In genomic region chr12:52836042-52836466, GRCh38 we compare ENCODE assay signal across 10 cellular contexts. TPM values are rescaled to one million over a fixed set of nuclear protein-coding genes. Genes with fewer than 3 reads are reported as not detected.
DNase-seq lines count a peak whose midpoint lies in the region; ATAC-seq, FAIRE-seq and TF ChIP-seq lines count a peak whose summit lies in the region.
"Had no signal": no experiment of that assay in that cellular context is flagged by ENCODE, and none has a peak within 500 bp of the region (broad histone marks: within the 10 kb centered on the region; RNA-seq: fewer than 3 reads in every experiment).

No MANE protein-coding gene starts in this region.

- no peak for FAIRE-seq in GM19239 (lab: Jason Lieb, UNC)

- no peaks in the 10 kb centered on the region for H3K36me3 ChIP-seq in aorta (ENCODE audit: control insufficient read depth in 1 of 2, insufficient read depth in 2 of 2, low read length in 1 of 2)

- no peak for TF ChIP-seq CTCF in nephron progenitor cell (IDR thresholded peaks at IDR 0.05)

- 68 to 76% methylated on average over 7 of the region's 7 CpGs for WGBS in aorta, 2 donors

- H3K27ac Mint-ChIP-seq in activated naive CD4-positive, alpha-beta T cell treated with anti-CD3 and anti-CD28 coated beads for 36 hours, result no peak overlapping the region
- H3K27ac Mint-ChIP-seq in nephron progenitor cell, result peak overlapping the region; percentile 93
- no peak overlapping the region for H3K27ac Mint-ChIP-seq in stimulated activated memory B cell treated with anti-CD40 and anti-IgM and Interleukin-4, amounts not matched to agents 10 μg/mL and 1 μg/mL and 100 μg/mL, for 72 hours
- H3K27ac Mint-ChIP-seq: naive B cell had no signal

- H3K4me3 ChIP-seq in aorta (ENCODE audit: low read length in 2 of 2), result no peak overlapping the region
- H3K4me3 ChIP-seq: coronary artery had no signal

- no peaks in the 10 kb centered on the region for H3K9me3 ChIP-seq in aorta (ENCODE audit: control insufficient read depth, low read length)

- H3K4me3 Mint-ChIP-seq in activated naive CD4-positive, alpha-beta T cell treated with anti-CD3 and anti-CD28 coated beads for 36 hours, result no peak overlapping the region
- no peak overlapping the region for H3K4me3 Mint-ChIP-seq in nephron progenitor cell
- H3K4me3 Mint-ChIP-seq in stimulated activated memory B cell treated with anti-CD40 and anti-IgM and Interleukin-4, amounts not matched to agents 10 μg/mL and 1 μg/mL and 100 μg/mL, for 72 hours, result no peak overlapping the region
- H3K4me3 Mint-ChIP-seq: naive B cell had no signal

- H3K36me3 Mint-ChIP-seq in activated naive CD4-positive, alpha-beta T cell treated with anti-CD3 and anti-CD28 coated beads for 36 hours (ENCODE audit: low read depth), result no peaks in the 10 kb centered on the region
- no peaks in the 10 kb centered on the region for H3K36me3 Mint-ChIP-seq in nephron progenitor cell (ENCODE audit: low read depth)
- H3K36me3 Mint-ChIP-seq in stimulated activated memory B cell treated with anti-CD40 and anti-IgM and Interleukin-4, amounts not matched to agents 10 μg/mL and 1 μg/mL and 100 μg/mL, for 72 hours, result no peaks in the 10 kb centered on the region
- H3K36me3 Mint-ChIP-seq: naive B cell had no signal

- no peak overlapping the region for H3K27ac ChIP-seq in aorta (ENCODE audit: low read depth in 1 of 2, low read length in 2 of 2)
- H3K27ac ChIP-seq: coronary artery had no signal

- no peaks in the 10 kb centered on the region for H3K9me3 Mint-ChIP-seq in activated naive CD4-positive, alpha-beta T cell treated with anti-CD3 and anti-CD28 coated beads for 36 hours
- no peaks in the 10 kb centered on the region for H3K9me3 Mint-ChIP-seq in nephron progenitor cell
- H3K9me3 Mint-ChIP-seq in stimulated activated memory B cell treated with anti-CD40 and anti-IgM and Interleukin-4, amounts not matched to agents 10 μg/mL and 1 μg/mL and 100 μg/mL, for 72 hours, result no peaks in the 10 kb centered on the region

- CTCF ChIA-PET in activated naive CD4-positive, alpha-beta T cell treated with anti-CD3 and anti-CD28 coated beads for 36 hours (lab: Charles Lee), result no interaction called here

- no peaks in the 10 kb centered on the region for H3K27me3 Mint-ChIP-seq in activated naive CD4-positive, alpha-beta T cell treated with anti-CD3 and anti-CD28 coated beads for 36 hours (ENCODE audit: low read depth)
- H3K27me3 Mint-ChIP-seq in nephron progenitor cell (ENCODE audit: low read depth, poor library complexity), result peaks cover 27% of the 10 kb centered on the region
- H3K27me3 Mint-ChIP-seq in stimulated activated memory B cell treated with anti-CD40 and anti-IgM and Interleukin-4, amounts not matched to agents 10 μg/mL and 1 μg/mL and 100 μg/mL, for 72 hours, result peaks cover 58% of the 10 kb centered on the region

- H3K4me1 ChIP-seq in aorta (ENCODE audit: control insufficient read depth in 1 of 2, insufficient read depth in 2 of 2, low read length in 2 of 2), result no peaks in the 10 kb centered on the region

- no peak for ATAC-seq in aorta (ENCODE audit: low FRiP score)
- ATAC-seq in stimulated activated memory B cell treated with anti-CD40 and anti-IgM and Interleukin-4, amounts not matched to agents 10 μg/mL and 1 μg/mL and 100 μg/mL, for 72 hours, result no peak

- DNase-seq in activated effector memory CD4-positive, alpha-beta T cell treated with anti-CD3 and anti-CD28 coated beads, Interleukin-2, amount 50 U/mL, for 16 hours, result peak; percentile 78
- DNase-seq in activated effector memory CD4-positive, alpha-beta T cell treated with Interleukin-2 at 50 U/mL for 16 hours, result no peak
- peak; percentile 64 for DNase-seq in activated naive CD4-positive, alpha-beta T cell treated with anti-CD3 and anti-CD28 coated beads for 36 hours
- DNase-seq in nephron progenitor cell (no peak), aorta (peak; percentile 37 to 66), mesenteric fat pad (ENCODE audit: low spot score) (no peak), GM19239 (ENCODE audit: insufficient read length, low spot score) (no peak)
- DNase-seq: naive B cell had no signal

- intact Hi-C loops in activated naive CD4-positive, alpha-beta T cell treated with anti-CD3 and anti-CD28 coated beads for 36 hours (cut with micrococcal nuclease), result no loop called here
- intact Hi-C loops in aorta (cut with DNase I), result no loop called here

- peaks cover 22% of the 10 kb centered on the region for H3K4me1 Mint-ChIP-seq in activated naive CD4-positive, alpha-beta T cell treated with anti-CD3 and anti-CD28 coated beads for 36 hours (ENCODE audit: low read depth)
- H3K4me1 Mint-ChIP-seq in nephron progenitor cell, result peaks cover 12% of the 10 kb centered on the region
- no peaks in the 10 kb centered on the region for H3K4me1 Mint-ChIP-seq in stimulated activated memory B cell treated with anti-CD40 and anti-IgM and Interleukin-4, amounts not matched to agents 10 μg/mL and 1 μg/mL and 100 μg/mL, for 72 hours
- H3K4me1 Mint-ChIP-seq: naive B cell had no signal

- no peaks in the 10 kb centered on the region for H3K27me3 ChIP-seq in aorta (ENCODE audit: control insufficient read depth in 1 of 2, insufficient read depth in 2 of 2, low read length in 1 of 2)

RNA-seq across cellular contexts. Expression of gene KRT79, which starts 1.9 kb away (rescaled TPM):
- total RNA-seq in activated naive CD4-positive, alpha-beta T cell treated with anti-CD3 and anti-CD28 coated beads for 36 hours, result not detected
- total RNA-seq in aorta (not detected), mesenteric fat pad (2.4 TPM)
- polyA plus RNA-seq in aorta, result not detected

RNA-seq across cellular contexts. Expression of gene KRT78, which starts 12.7 kb away (rescaled TPM):
- not detected for total RNA-seq in activated naive CD4-positive, alpha-beta T cell treated with anti-CD3 and anti-CD28 coated beads for 36 hours
- total RNA-seq in aorta, result not detected
- 1 to 10 TPM in 1 of 2 donors, under 1 TPM in 1; 0.10 to 2.0 TPM for polyA plus RNA-seq in aorta
- total RNA-seq in mesenteric fat pad, result not detected

RNA-seq across cellular contexts. Expression of gene KRT4, which starts 22.1 kb away (rescaled TPM):
- not detected for total RNA-seq in activated naive CD4-positive, alpha-beta T cell treated with anti-CD3 and anti-CD28 coated beads for 36 hours
- total RNA-seq in aorta, result not detected
- polyA plus RNA-seq in aorta, result 1 to 10 TPM; 3.9 to 4.6 TPM
- not detected for total RNA-seq in mesenteric fat pad

RNA-seq across cellular contexts. Expression of gene KRT3, which starts 40.1 kb away (rescaled TPM):
- total RNA-seq in activated naive CD4-positive, alpha-beta T cell treated with anti-CD3 and anti-CD28 coated beads for 36 hours, result not detected
- not detected for total RNA-seq in aorta
- not detected for polyA plus RNA-seq in aorta
- total RNA-seq in mesenteric fat pad, result not detected

RNA-seq across cellular contexts. Expression of gene KRT76, which starts 58.9 kb away (rescaled TPM):
- total RNA-seq in activated naive CD4-positive, alpha-beta T cell treated with anti-CD3 and anti-CD28 coated beads for 36 hours, result not detected
- total RNA-seq in aorta (not detected), mesenteric fat pad (not detected)
- polyA plus RNA-seq in aorta, result not detected

Comparison
In these comparisons a context has a peak if more than half of its experiments do, and no peak if none do; other contexts are left out.
1. DNase-seq: peak in activated effector memory CD4-positive, alpha-beta T cell treated with anti-CD3 and anti-CD28 coated beads, Interleukin-2, amount 50 U/mL, for 16 hours (single experiment), activated naive CD4-positive, alpha-beta T cell treated with anti-CD3 and anti-CD28 coated beads for 36 hours (single experiment) and aorta (2 of 2); none in activated effector memory CD4-positive, alpha-beta T cell treated with Interleukin-2 at 50 U/mL for 16 hours (single experiment), nephron progenitor cell (single experiment), mesenteric fat pad (single experiment) and GM19239 (single experiment).